ENCODE assay signal across 1 cellular context in genomic region chr4:177123811-177124210, GRCh38.
TF ChIP-seq lines count a peak whose summit lies in the region.

No MANE protein-coding gene starts in this region.

TF ChIP-seq in HepG2, 621 proteins besides CTCF, POLR2A, EP300 and RAD21 (continued from another document):
- TF ChIP-seq ZBTB33 (CRISPR knock-in tag; IDR thresholded peaks at IDR 0.05) (no peak), TBX2 (CRISPR knock-in tag; IDR thresholded peaks at IDR 0.05; ENCODE audit: borderline replicate concordance) (no peak), ZNF180 (CRISPR knock-in tag; IDR thresholded peaks at IDR 0.05; ENCODE audit: borderline replicate concordance, low read depth) (no peak), HNRNPLL (IDR thresholded peaks at IDR 0.05; ENCODE audit: low read depth, low read length, poor library complexity, severe bottlenecking) (no peak), RFX1 (IDR thresholded peaks at IDR 0.05) (no peak)
